Comparison of ENCODE assay signal across 11 cellular contexts in the genomic region with DNA sequence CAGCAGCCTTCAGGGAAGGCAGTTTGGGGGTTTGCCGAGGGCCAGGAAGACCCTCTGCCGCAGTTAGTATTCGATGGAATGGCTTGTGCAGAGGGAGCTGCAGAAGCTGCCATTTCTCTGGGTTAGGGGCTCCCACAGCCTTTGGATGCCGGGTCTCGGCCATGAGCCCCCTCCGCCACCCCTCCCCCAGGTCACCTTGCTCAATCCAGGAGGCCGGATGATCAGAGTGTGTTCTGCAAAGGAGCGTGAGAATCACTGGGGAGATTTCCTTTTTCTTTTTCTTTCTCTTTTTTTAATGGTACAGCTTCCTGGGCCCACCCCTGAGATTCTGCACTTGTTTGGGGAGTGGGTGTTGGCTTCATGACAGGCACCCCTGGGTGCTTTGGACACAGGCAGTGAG. TPM values are rescaled to one million over a fixed set of nuclear protein-coding genes. Genes with fewer than 3 reads are reported as not detected.
DNase-seq lines count a peak whose midpoint lies in the region; ATAC-seq and TF ChIP-seq lines count a peak whose summit lies in the region.
"Had no signal": no experiment of that assay in that cellular context is flagged by ENCODE, and none has a peak within 500 bp of the region (broad histone marks: within the 10 kb centered on the region; RNA-seq: fewer than 3 reads in every experiment).

No MANE protein-coding gene starts in this region.

- POLR2A ChIA-PET in CD8-positive, alpha-beta memory T cell (lab: Charles Lee) = no interaction called here
- POLR2A ChIA-PET in naive thymus-derived CD8-positive, alpha-beta T cell (lab: Charles Lee) = interaction anchor here (0.8 to 1.3 kb wide), 3 partner anchors 12 to 34 kb away, joined by 3 to 4 read pairs (median 3); no protein-coding TSS in a partner anchor

- peaks cover 66 to 93% (median 74%) of the 10 kb centered on the region in 3 donors for H3K4me1 Mint-ChIP-seq in CD8-positive, alpha-beta memory T cell
- H3K4me1 Mint-ChIP-seq in naive thymus-derived CD8-positive, alpha-beta T cell = peaks cover 26 to 75% (median 52%) of the 10 kb centered on the region in 4 donors

- CTCF ChIA-PET in CD8-positive, alpha-beta memory T cell (lab: Charles Lee) = interaction anchor here (7.2 kb wide), 1 partner anchor 62 kb away, joined by 50 read pairs; no protein-coding TSS in a partner anchor

- 32 to 66% (median 35%) methylated on average over 8 of the region's 8 CpGs for WGBS in adipose tissue, 3 donors

- peak overlapping the region in 6 of 8 donors; percentile 38 to 97 (median 84) for H3K27ac Mint-ChIP-seq in CD8-positive, alpha-beta memory T cell
- peak overlapping the region in 3 of 10 donors; percentile 35 to 85 (median 75) for H3K27ac Mint-ChIP-seq in naive thymus-derived CD8-positive, alpha-beta T cell

- no peaks in the 10 kb centered on the region for H3K27me3 Mint-ChIP-seq in CD8-positive, alpha-beta memory T cell
- no peaks in the 10 kb centered on the region for H3K27me3 Mint-ChIP-seq in naive thymus-derived CD8-positive, alpha-beta T cell

- H3K36me3 Mint-ChIP-seq in CD8-positive, alpha-beta memory T cell = peaks cover 0 to 54% (median 6%) of the 10 kb centered on the region in 3 donors
- H3K36me3 Mint-ChIP-seq in naive thymus-derived CD8-positive, alpha-beta T cell = peaks cover 0 to 7% (median 0%) of the 10 kb centered on the region in 3 donors

- H3K36me3 ChIP-seq in CD8-positive, alpha-beta memory T cell (ENCODE audit: insufficient read depth, low read length) = peaks cover 13% of the 10 kb centered on the region
- H3K36me3 ChIP-seq in left lung = peaks cover 0 to 35% of the 10 kb centered on the region in 2 donors
- no peaks in the 10 kb centered on the region for H3K36me3 ChIP-seq in skeletal muscle satellite cell (ENCODE audit: insufficient read depth, low read length)
- H3K36me3 ChIP-seq: thoracic aorta had no signal

- no peak overlapping the region for H3K4me3 ChIP-seq in CD8-positive, alpha-beta memory T cell (ENCODE audit: low read length)
- H3K4me3 ChIP-seq in left lung (peak overlapping the region in 1 of 2 donors; percentile 30), skeletal muscle satellite cell (ENCODE audit: low read length) (no peak overlapping the region)
- H3K4me3 ChIP-seq: thoracic aorta had no signal

- H3K4me2 ChIP-seq in skeletal muscle satellite cell (ENCODE audit: low read length) = peak overlapping the region; percentile 66

- no peaks in the 10 kb centered on the region for H3K27me3 ChIP-seq in CD8-positive, alpha-beta memory T cell (ENCODE audit: insufficient read depth, low read length, poor library complexity, severe bottlenecking)
- H3K27me3 ChIP-seq in left lung (no peaks in the 10 kb centered on the region), skeletal muscle satellite cell (ENCODE audit: control insufficient read depth, insufficient read depth, low read length) (peaks cover 16% of the 10 kb centered on the region)

- H3K4me1 ChIP-seq in CD8-positive, alpha-beta memory T cell (ENCODE audit: insufficient read depth, low read length) = peaks cover 42% of the 10 kb centered on the region
- H3K4me1 ChIP-seq in left lung (peaks cover 42 to 95% of the 10 kb centered on the region in 2 donors), skeletal muscle satellite cell (ENCODE audit: control insufficient read depth, insufficient read depth, low read length) (peaks cover 27% of the 10 kb centered on the region)

- H3K9ac ChIP-seq in skeletal muscle satellite cell (ENCODE audit: low read depth, low read length) = peak overlapping the region; percentile 78

- H3K27ac ChIP-seq in CD8-positive, alpha-beta memory T cell (ENCODE audit: low read depth, low read length) = no peak overlapping the region
- H3K27ac ChIP-seq in adipose tissue (ENCODE audit: low read depth, low read length) (peak overlapping the region; percentile 98), left lung (peak overlapping the region; percentile 88 to 94)

- no peak for ATAC-seq in left lung
- no peak for ATAC-seq in naive thymus-derived CD8-positive, alpha-beta T cell

- no peak overlapping the region for H3K4me3 Mint-ChIP-seq in CD8-positive, alpha-beta memory T cell
- peak overlapping the region in 1 of 10 donors; percentile 15 for H3K4me3 Mint-ChIP-seq in naive thymus-derived CD8-positive, alpha-beta T cell

- no peak for DNase-seq in CD8-positive, alpha-beta memory T cell
- no peak for DNase-seq in left lung
- no peak for DNase-seq in anterior cingulate cortex (lab: John Stamatoyannopoulos, UW)
- no peak for DNase-seq in naive thymus-derived CD8-positive, alpha-beta T cell
- DNase-seq in COR-L47 (lab: John Stamatoyannopoulos, UW) = no peak
- DNase-seq in germinal center (ENCODE audit: low spot score) = no peak
- DNase-seq: activated naive CD4-positive, alpha-beta T cell treated with Interleukin-2 at 50 U/mL for 16 hours; NCI-H1417 treated with DMSO at 0.1 percent for 48 hours had no signal

- intact Hi-C loops in left lung (cut with DNase I) = no loop called here

- no peaks in the 10 kb centered on the region for H3K9me3 Mint-ChIP-seq in CD8-positive, alpha-beta memory T cell
- H3K9me3 Mint-ChIP-seq in naive thymus-derived CD8-positive, alpha-beta T cell = no peaks in the 10 kb centered on the region

- no peak for TF ChIP-seq CTCF in left lung (IDR thresholded peaks at IDR 0.05)

- no peaks in the 10 kb centered on the region for H3K9me3 ChIP-seq in CD8-positive, alpha-beta memory T cell (ENCODE audit: low read length)
- no peaks in the 10 kb centered on the region for H3K9me3 ChIP-seq in left lung
- no peaks in the 10 kb centered on the region for H3K9me3 ChIP-seq in skeletal muscle satellite cell (replicated peaks; ENCODE audit: low read length)
- H3K9me3 ChIP-seq: thoracic aorta had no signal

RNA-seq across cellular contexts. Expression of gene TNFRSF1B, which starts 18.2 kb away (rescaled TPM):
- total RNA-seq in CD8-positive, alpha-beta memory T cell = 100 to 1,000 TPM; 169 to 174 TPM
- polyA plus RNA-seq in CD8-positive, alpha-beta memory T cell = 164 TPM
- polyA plus RNA-seq in adipose tissue = 10 to 100 TPM in 2 of 3 donors, 1 to 10 TPM in 1; 5.8 to 44.3 (median 21.4) TPM
- total RNA-seq in left lung = 100 to 1,000 TPM in 1 of 2 donors, 10 to 100 TPM in 1; 33.0 to 109 TPM
- 5.7 and 11.7 TPM in 2 replicates for total RNA-seq in skeletal muscle satellite cell (2012; rRNA removed)
- total RNA-seq in naive thymus-derived CD8-positive, alpha-beta T cell = 10 to 100 TPM; 16.5 to 18.4 TPM
- polyA plus RNA-seq in naive thymus-derived CD8-positive, alpha-beta T cell = 10 to 100 TPM; 19.7 to 64.6 (median 21.8) TPM

RNA-seq across cellular contexts. Expression of gene VPS13D, which starts 44.8 kb away (rescaled TPM):
- total RNA-seq in CD8-positive, alpha-beta memory T cell = 10 to 100 TPM; 24.1 to 28.5 TPM
- 9.7 TPM for polyA plus RNA-seq in CD8-positive, alpha-beta memory T cell
- polyA plus RNA-seq in adipose tissue = 10 to 100 TPM; 10.6 to 40.7 (median 23.4) TPM
- total RNA-seq in left lung = 10 to 100 TPM; 58.4 to 62.3 TPM
- 21.4 and 25.1 TPM in 2 replicates for total RNA-seq in skeletal muscle satellite cell (2012; rRNA removed)
- 10 to 100 TPM; 63.0 to 64.9 TPM for total RNA-seq in naive thymus-derived CD8-positive, alpha-beta T cell
- polyA plus RNA-seq in naive thymus-derived CD8-positive, alpha-beta T cell = 1 to 10 TPM; 5.3 to 7.5 (median 5.4) TPM
